In genomic region chr1:81974883-81975555, GRCh38 we compare ENCODE assay signal across 24 cellular contexts.
DNase-seq lines count a peak whose midpoint lies in the region; ATAC-seq, FAIRE-seq and TF ChIP-seq lines count a peak whose summit lies in the region.
"Had no signal": no experiment of that assay in that cellular context is flagged by ENCODE, and none has a peak within 500 bp of the region (broad histone marks: within the 10 kb centered on the region; RNA-seq: fewer than 3 reads in every experiment).

No MANE protein-coding gene starts in this region.

- H3K36me3 Mint-ChIP-seq in H9 (ENCODE audit: insufficient read depth in 1 of 3, low read depth in 3 of 3), result peaks cover 4 to 32% (median 20%) of the 10 kb centered on the region in 3 experiments; a peak in 6 of 7 replicates
- H3K36me3 Mint-ChIP-seq: activated naive CD8-positive, alpha-beta T cell treated with anti-CD3 and anti-CD28 coated beads for 36 hours; natural killer cell treated with Interleukin-12 subunit alpha and Interleukin-12 subunit beta and Interleukin-15 and Interleukin-18, amount 100 ng/mL, for 72 hours; stimulated activated memory B cell treated with anti-CD40 and anti-IgM and Interleukin-4, amounts not matched to agents 10 μg/mL and 1 μg/mL and 100 μg/mL, for 72 hours had no signal

- H3K4me1 Mint-ChIP-seq in H9, result peaks cover 49 to 55% of the 10 kb centered on the region in 2 experiments
- H3K4me1 Mint-ChIP-seq: activated naive CD8-positive, alpha-beta T cell treated with anti-CD3 and anti-CD28 coated beads for 36 hours; stimulated activated memory B cell treated with anti-CD40 and anti-IgM and Interleukin-4, amounts not matched to agents 10 μg/mL and 1 μg/mL and 100 μg/mL, for 72 hours had no signal

- H3K4me1 ChIP-seq in H9 (ENCODE audit: insufficient read depth, low read length) (peaks cover 4% of the 10 kb centered on the region), H1 (replicated peaks in 1 of 4; ENCODE audit: control insufficient read depth in 3 of 4, insufficient read depth in 4 of 4, low read length in 3 of 4) (peaks cover 0 to 34% (median 9%) of the 10 kb centered on the region in 4 experiments; a peak in 4 of 7 replicates)
- H3K4me1 ChIP-seq: Caco-2 had no signal

- H3K27ac ChIP-seq in H9 (ENCODE audit: insufficient read length, low read depth, low read length), result no peak overlapping the region
- no peak overlapping the region for H3K27ac ChIP-seq in H1 (ENCODE audit: low read depth, low read length)
- H3K27ac ChIP-seq: ascending aorta, ovary, RWPE1 had no signal

- H3K4me2 ChIP-seq in H9 (ENCODE audit: insufficient read depth, insufficient read length, low read length) (no peak overlapping the region), H1 (ENCODE audit: insufficient read depth in 1 of 2, low read depth in 2 of 2, low read length in 2 of 2) (no peak overlapping the region)

- no peak overlapping the region for H4K5ac ChIP-seq in H9 (ENCODE audit: insufficient read length, low read depth, low read length)
- H4K5ac ChIP-seq in H1 (ENCODE audit: insufficient read length, low read depth, low read length), result no peak overlapping the region

- CTCF ChIA-PET in H1 (lab: Charles Lee; ENCODE audit: partially characterized antibody), result interaction anchor here (0.5 to 0.7 kb wide), 3 partner anchors 14 to 667 kb away, joined by 3 read pairs; no protein-coding TSS in a partner anchor

- FAIRE-seq in H1 (lab: Jason Lieb, UNC), result peak; percentile 7
- FAIRE-seq: endometrium, GM12892 had no signal

- no peak for ATAC-seq in HG03354 (IDR thresholded peaks at IDR 0.05; ENCODE audit: poor library complexity, severe bottlenecking, unreplicated experiment)
- ATAC-seq: natural killer cell treated with Interleukin-12 subunit alpha and Interleukin-12 subunit beta and Interleukin-15 and Interleukin-18, amount 100 ng/mL, for 72 hours; stimulated activated memory B cell treated with anti-CD40 and anti-IgM and Interleukin-4, amounts not matched to agents 10 μg/mL and 1 μg/mL and 100 μg/mL, for 72 hours had no signal

- H3K23ac ChIP-seq in H9 (ENCODE audit: insufficient read length, low read depth, low read length) (no peak overlapping the region), H1 (ENCODE audit: insufficient read length) (no peak overlapping the region)

- H3K4ac ChIP-seq in H9 (ENCODE audit: low read depth, low read length) (no peak overlapping the region), H1 (replicated peaks; ENCODE audit: insufficient read length, low read depth, low read length) (no peak overlapping the region)

- H4K91ac ChIP-seq in H9 (ENCODE audit: insufficient read length, low read depth, low read length) (no peak overlapping the region), H1 (replicated peaks; ENCODE audit: insufficient read length, low read length) (no peak overlapping the region)

- H3K27me3 ChIP-seq in H9 (ENCODE audit: insufficient read depth, low read length) (no peaks in the 10 kb centered on the region), H1 (replicated peaks in 1 of 4; ENCODE audit: control insufficient read depth in 3 of 4, extremely low read depth in 1 of 4, insufficient read depth in 3 of 4, low read length in 3 of 4) (peaks cover 0 to 2% (median 0%) of the 10 kb centered on the region in 4 experiments; a peak in 1 of 7 replicates)
- H3K27me3 ChIP-seq: ascending aorta, ovary had no signal

- no peak for TF ChIP-seq POLR2A in H1 (IDR thresholded peaks at IDR 0.05; ENCODE audit: control extremely low read depth in 1 of 2, low read depth in 2 of 2, low read length in 2 of 2)

- H3K14ac ChIP-seq in H9 (ENCODE audit: insufficient read depth, low read length), result no peak overlapping the region
- H3K14ac ChIP-seq in H1 (ENCODE audit: insufficient read length), result no peak overlapping the region

- TF ChIP-seq CTCF in H9 (conservative IDR thresholded peaks at IDR 0.05) (no peak), H1 (IDR thresholded peaks at IDR 0.05; ENCODE audit: control extremely low read depth in 1 of 3, insufficient read depth in 1 of 3, low read depth in 1 of 3, low read length in 3 of 3) (no peak)

- no peak overlapping the region for H3K4me3 ChIP-seq in H1 (ENCODE audit: extremely low read depth in 1 of 4, insufficient read depth in 2 of 4, low read depth in 3 of 4, low read length in 4 of 4)
- H3K4me3 ChIP-seq: ascending aorta, ovary had no signal

- no peak overlapping the region for H2BK15ac ChIP-seq in H9 (ENCODE audit: low read depth, low read length)
- H2BK15ac ChIP-seq in H1 (ENCODE audit: low read length), result no peak overlapping the region

- H3K79me2 ChIP-seq in H9 (ENCODE audit: insufficient read depth, low read length) (no peaks in the 10 kb centered on the region; the same call in 1 of the 2 replicates), H1 (ENCODE audit: control insufficient read depth in 1 of 2, insufficient read depth in 2 of 2, low read length in 2 of 2) (peaks cover 0 to 5% of the 10 kb centered on the region in 2 experiments; a peak in 1 of 4 replicates)

- H3K18ac ChIP-seq in H9 (ENCODE audit: insufficient read length, low read depth, low read length) (no peak overlapping the region), H1 (ENCODE audit: extremely low read depth, low read length) (no peak overlapping the region)

- H3K36me3 ChIP-seq in H1 (ENCODE audit: control insufficient read depth in 2 of 4, insufficient read depth in 4 of 4, low read length in 3 of 4), result peaks cover 0 to 42% (median 13%) of the 10 kb centered on the region in 4 experiments; a peak in 4 of 8 replicates
- H3K36me3 ChIP-seq: ovary had no signal

- no peak overlapping the region for H2BK20ac ChIP-seq in H9 (ENCODE audit: low read depth, low read length, poor library complexity, severe bottlenecking)
- no peak overlapping the region for H2BK20ac ChIP-seq in H1 (ENCODE audit: low read length)

- H3K56ac ChIP-seq in H9 (ENCODE audit: insufficient read length, low read depth, low read length) (no peak overlapping the region), H1 (replicated peaks; ENCODE audit: insufficient read length, low read depth, low read length) (no peak overlapping the region)

- no CpG with 5 or more reads among the region's 3 CpGs for WGBS in H9 (ENCODE audit: extremely low coverage, insufficient read length, low lambda C conversion rate)
- WGBS in H1 (ENCODE audit: extremely low coverage in 1 of 2, insufficient coverage in 1 of 2, insufficient read length in 1 of 2, insufficient replicate concordance in 2 of 2, low coverage in 1 of 2, low lambda C conversion rate in 2 of 2, missing lambda C conversion rate in 1 of 2), 2 experiments, result 73% methylated on average over 3 of the region's 3 CpGs; no CpG with 5 or more reads in 1 of the 2 experiments

- no peak overlapping the region for H2BK120ac ChIP-seq in H9 (ENCODE audit: low read depth, low read length, poor library complexity, severe bottlenecking)
- no peak overlapping the region for H2BK120ac ChIP-seq in H1 (replicated peaks; ENCODE audit: low read depth, low read length)

- H4K8ac ChIP-seq in H9 (replicated peaks; ENCODE audit: insufficient read length, low read depth, low read length), result no peak overlapping the region
- no peak overlapping the region for H4K8ac ChIP-seq in H1 (ENCODE audit: extremely low read depth, insufficient read depth, low read length)

- no peaks in the 10 kb centered on the region for H3K9me3 ChIP-seq in H9 (ENCODE audit: control insufficient read depth, low read depth, low read length)
- no peaks in the 10 kb centered on the region for H3K9me3 ChIP-seq in H1 (ENCODE audit: insufficient read depth in 2 of 2, low read depth in 1 of 2, low read length in 1 of 2)
- H3K9me3 ChIP-seq: ascending aorta, Caco-2, ovary had no signal

- TF ChIP-seq EP300 in H1 (IDR thresholded peaks at IDR 0.05; ENCODE audit: borderline replicate concordance in 1 of 2, low read depth in 2 of 2, low read length in 2 of 2), result no peak

- H3T11ph ChIP-seq in H9 (ENCODE audit: low read length), result no peak overlapping the region

- H3K79me1 ChIP-seq in H9 (ENCODE audit: insufficient read depth, low read depth, low read length, poor library complexity, severe bottlenecking), result no peaks in the 10 kb centered on the region
- no peaks in the 10 kb centered on the region for H3K79me1 ChIP-seq in H1 (ENCODE audit: low read depth, low read length)

- TF ChIP-seq RAD21 in H1 (IDR thresholded peaks at IDR 0.05 in 1 of 2, conservative IDR thresholded peaks at IDR 0.05 in 1 of 2; ENCODE audit: low read depth in 2 of 2, low read length in 2 of 2), result no peak

- no peak overlapping the region for H2AK5ac ChIP-seq in H9 (ENCODE audit: insufficient read length, low read length)
- H2AK5ac ChIP-seq in H1 (ENCODE audit: low read depth, low read length), result no peak overlapping the region

- no peaks in the 10 kb centered on the region for H3K27me3 Mint-ChIP-seq in H9 (ENCODE audit: low read depth)
- H3K27me3 Mint-ChIP-seq: activated naive CD8-positive, alpha-beta T cell treated with anti-CD3 and anti-CD28 coated beads for 36 hours; natural killer cell treated with Interleukin-12 subunit alpha and Interleukin-12 subunit beta and Interleukin-15 and Interleukin-18, amount 100 ng/mL, for 72 hours; stimulated activated memory B cell treated with anti-CD40 and anti-IgM and Interleukin-4, amounts not matched to agents 10 μg/mL and 1 μg/mL and 100 μg/mL, for 72 hours had no signal

- H3K27ac Mint-ChIP-seq in H9, result peak overlapping the region; percentile 19 to 94 (median 90); a peak in 6 of 7 replicates
- H3K27ac Mint-ChIP-seq: activated naive CD8-positive, alpha-beta T cell treated with anti-CD3 and anti-CD28 coated beads for 36 hours; natural killer cell treated with Interleukin-12 subunit alpha and Interleukin-12 subunit beta and Interleukin-15 and Interleukin-18, amount 100 ng/mL, for 72 hours; stimulated activated memory B cell treated with anti-CD40 and anti-IgM and Interleukin-4, amounts not matched to agents 10 μg/mL and 1 μg/mL and 100 μg/mL, for 72 hours had no signal

- H2AFZ ChIP-seq in H9 (ENCODE audit: low read length) (no peak overlapping the region), H1 (ENCODE audit: low read length) (no peak overlapping the region)

- H2BK12ac ChIP-seq in H9 (ENCODE audit: insufficient read length, low read depth, low read length) (no peak overlapping the region), H1 (ENCODE audit: low read depth, low read length) (no peak overlapping the region)

- H4K20me1 ChIP-seq in H9 (ENCODE audit: control insufficient read depth, insufficient read depth, insufficient read length) (no peaks in the 10 kb centered on the region), H1 (replicated peaks in 1 of 2; ENCODE audit: control insufficient read depth in 1 of 2, insufficient read depth in 2 of 2, low read length in 2 of 2) (no peaks in the 10 kb centered on the region)

- H3K23me2 ChIP-seq in H9 (ENCODE audit: insufficient read length, low read depth, low read length, poor library complexity, severe bottlenecking) (no peaks in the 10 kb centered on the region), H1 (ENCODE audit: low read depth, low read length) (no peaks in the 10 kb centered on the region)

- POLR2A ChIA-PET in H1 (lab: Charles Lee; ENCODE audit: partially characterized antibody), result interaction anchor here (1.3 kb wide), 1 partner anchor 19 kb away, joined by 3 read pairs; no protein-coding TSS in a partner anchor

- DNase-seq in COLO668 (lab: John Stamatoyannopoulos, UW; ENCODE audit: unreplicated experiment) (peak; percentile 65), H9 (no peak), NCI-H510A treated with DMSO at 0.1 percent for 48 hours (lab: John Stamatoyannopoulos, UW) (peak; percentile 89), H1 (ENCODE audit: low read depth in 1 of 2, low spot score in 2 of 2) (no peak), SKM-1 treated with dmso at 0.1 percent for 144 hours (lab: John Stamatoyannopoulos, UW; ENCODE audit: unreplicated experiment) (no peak), NCI-H2227 treated with DMSO at 0.1 percent for 48 hours (lab: John Stamatoyannopoulos, UW) (no peak), occipital lobe (lab: John Stamatoyannopoulos, UW) (no peak)
- DNase-seq: activated CD4-positive, alpha-beta T cell treated with anti-CD3 and anti-CD28 coated beads, Interleukin-2, amount 50 U/mL, for 4 hours; activated effector memory CD4-positive, alpha-beta T cell treated with Interleukin-2 at 50 U/mL for 16 hours; activated naive CD8-positive, alpha-beta T cell treated with anti-CD3 and anti-CD28 coated beads for 36 hours; Caco-2; caudate nucleus; HCEC 1CT; left ventricle myocardium superior; ovary; right cardiac atrium; stimulated activated CD4-positive, alpha-beta T cell treated with anti-CD3 and anti-CD28 coated beads, Interleukin-4, amount 100 ng/mL, for 1 hour had no signal

- no peaks in the 10 kb centered on the region for H3K9me3 Mint-ChIP-seq in H9
- H3K9me3 Mint-ChIP-seq: activated naive CD8-positive, alpha-beta T cell treated with anti-CD3 and anti-CD28 coated beads for 36 hours; stimulated activated memory B cell treated with anti-CD40 and anti-IgM and Interleukin-4, amounts not matched to agents 10 μg/mL and 1 μg/mL and 100 μg/mL, for 72 hours had no signal

- no peak overlapping the region for H3K4me3 Mint-ChIP-seq in H9
- H3K4me3 Mint-ChIP-seq: activated naive CD8-positive, alpha-beta T cell treated with anti-CD3 and anti-CD28 coated beads for 36 hours; natural killer cell treated with Interleukin-12 subunit alpha and Interleukin-12 subunit beta and Interleukin-15 and Interleukin-18, amount 100 ng/mL, for 72 hours; stimulated activated memory B cell treated with anti-CD40 and anti-IgM and Interleukin-4, amounts not matched to agents 10 μg/mL and 1 μg/mL and 100 μg/mL, for 72 hours had no signal

- no peak overlapping the region for H2BK5ac ChIP-seq in H9 (ENCODE audit: insufficient read length, low read length)
- no peak overlapping the region for H2BK5ac ChIP-seq in H1 (ENCODE audit: low read depth, low read length)

- H3K9ac ChIP-seq in H9 (ENCODE audit: extremely low read depth, insufficient read length, low read length), result no peak overlapping the region
- H3K9ac ChIP-seq in H1 (replicated peaks in 1 of 4; ENCODE audit: extremely low read depth in 1 of 4, low read depth in 3 of 4, low read length in 3 of 4), result no peak overlapping the region

Comparison
In these comparisons a context has a peak if more than half of its experiments do, and no peak if none do; other contexts are left out.
1. DNase-seq: peak in COLO668 (single experiment) and NCI-H510A treated with DMSO at 0.1 percent for 48 hours (single experiment); none in H9 (single experiment), H1 (0 of 2), SKM-1 treated with dmso at 0.1 percent for 144 hours (single experiment), NCI-H2227 treated with DMSO at 0.1 percent for 48 hours (single experiment) and occipital lobe (single experiment).